ENCODE assay signal across 11 cellular contexts in genomic region chr1:232795497-232796068, GRCh38.
"Had no signal": no experiment of that assay in that cellular context is flagged by ENCODE, and none has a peak within 500 bp of the region (broad histone marks: within the 10 kb centered on the region; RNA-seq: fewer than 3 reads in every experiment).

No MANE protein-coding gene starts in this region.

- DNase-seq: activated naive CD4-positive, alpha-beta T cell; activated naive CD8-positive, alpha-beta T cell treated with anti-CD3 and anti-CD28 coated beads, Interleukin-2, amount 10 ng/mL, durations not matched to agents 7 days and 5 days; activated T-cell treated with anti-CD3 and anti-CD28 coated beads for 4 hours; anterior cingulate cortex; left lung; naive thymus-derived CD8-positive, alpha-beta T cell; posterior cingulate gyrus; right lobe of liver; stimulated activated CD4-positive, alpha-beta T cell treated with anti-CD3 and anti-CD28 coated beads, Interleukin-12 subunit alpha, Interleukin-12 subunit beta, amount 100 ng/mL, for 4 hours; stimulated activated CD4-positive, alpha-beta T cell treated with anti-CD3 and anti-CD28 coated beads, Interleukin-2, amount 100 ng/mL, for 24 hours had no signal

- ATAC-seq: activated CD4-positive, CD25-positive, alpha-beta regulatory T cell treated with anti-CD3 and anti-CD28 coated beads, Interleukin-2, amount 50 U/mL, for 24 hours; left lung; naive thymus-derived CD8-positive, alpha-beta T cell; right lobe of liver had no signal

- H3K27me3 ChIP-seq: left lung, right lobe of liver had no signal

- H3K27ac ChIP-seq: left lung, right lobe of liver had no signal

- H3K9me3 ChIP-seq: left lung, right lobe of liver had no signal

- H3K4me1 ChIP-seq: left lung, right lobe of liver had no signal

- H3K4me3 ChIP-seq: left lung, right lobe of liver had no signal

- H3K36me3 ChIP-seq: left lung, right lobe of liver had no signal
